Comparison of ENCODE assay signal across 1 cellular context in genomic region chr1:3516481-3516869, GRCh38.
TF ChIP-seq lines count a peak whose summit lies in the region.

No MANE protein-coding gene starts in this region.

TF ChIP-seq in IMR-90, 13 proteins besides CTCF, POLR2A, EP300 and RAD21 (continued from another document):
- TF ChIP-seq SMC3 (IDR thresholded peaks at IDR 0.05; ENCODE audit: low read depth, low read length) = no peak
TF ChIP-seq in IMR-90: peak in this region for 0.
